In the genomic region with DNA sequence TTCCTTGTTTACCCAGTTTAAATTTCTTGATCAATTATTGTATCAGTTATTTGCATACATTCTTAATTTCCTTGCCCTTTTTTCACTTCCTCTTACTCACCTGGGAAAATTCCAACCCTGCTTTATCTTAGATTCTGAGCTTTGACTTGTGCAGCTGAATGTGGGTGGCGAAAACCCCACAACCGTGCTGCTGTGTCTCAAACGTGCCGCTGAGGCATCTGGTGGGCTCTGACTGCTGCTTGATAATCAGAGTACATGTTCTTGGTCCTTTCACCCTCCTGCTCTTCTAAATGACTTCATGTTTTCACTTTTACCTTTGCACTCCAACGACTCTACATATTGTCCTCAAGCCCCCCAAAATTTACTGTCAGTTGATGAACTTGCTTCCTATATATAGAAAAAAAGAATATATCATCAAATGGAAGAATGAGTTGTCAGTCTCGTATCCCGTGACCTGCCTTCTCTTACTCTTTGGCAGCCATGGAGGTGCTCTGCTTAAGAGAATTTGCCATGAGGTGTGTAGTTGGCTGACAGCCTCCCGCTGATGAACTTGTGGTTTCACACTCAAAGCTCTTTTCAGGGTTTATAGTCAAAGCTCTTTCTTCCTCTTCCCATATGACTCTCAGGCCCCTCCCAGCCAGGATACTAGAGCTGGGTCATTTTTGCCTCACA, we compare ENCODE assay signal across 8 cellular contexts. TPM values are rescaled to one million over a fixed set of nuclear protein-coding genes. Genes with fewer than 3 reads are reported as not detected.
DNase-seq lines count a peak whose midpoint lies in the region; ATAC-seq and TF ChIP-seq lines count a peak whose summit lies in the region.

No MANE protein-coding gene starts in this region.

- no peaks in the 10 kb centered on the region for H3K36me3 Mint-ChIP-seq in endodermal cell (ENCODE audit: low read depth)

- ATAC-seq in HG03280 (IDR thresholded peaks at IDR 0.05; ENCODE audit: unreplicated experiment), result peak; percentile 69

- H3K27ac ChIP-seq in endodermal cell (ENCODE audit: low read depth, low read length), result no peak overlapping the region

- H3K27me3 ChIP-seq in endodermal cell (ENCODE audit: control insufficient read depth, insufficient read depth, low read length, poor library complexity, severe bottlenecking), result no peaks in the 10 kb centered on the region

- no peak overlapping the region for H3K9ac ChIP-seq in endodermal cell (ENCODE audit: extremely low read depth, low read length, poor library complexity, severe bottlenecking)

- H3K27me3 Mint-ChIP-seq in endodermal cell (ENCODE audit: insufficient read depth), result no peaks in the 10 kb centered on the region

- H3K4me1 Mint-ChIP-seq in endodermal cell, result peaks cover 2% of the 10 kb centered on the region

- H3K9me3 Mint-ChIP-seq in endodermal cell, result no peaks in the 10 kb centered on the region

- no peak for TF ChIP-seq CTCF in endodermal cell (conservative IDR thresholded peaks at IDR 0.05)

- H3K9me3 ChIP-seq in endodermal cell (ENCODE audit: control insufficient read depth, low read length), result no peaks in the 10 kb centered on the region

- H3K4me3 Mint-ChIP-seq in endodermal cell, result no peak overlapping the region

- peaks cover 5% of the 10 kb centered on the region for H3K4me1 ChIP-seq in endodermal cell (ENCODE audit: control insufficient read depth, insufficient read depth, low read length)

- peak; percentile 77 for DNase-seq in stimulated activated naive CD4-positive, alpha-beta T cell treated with Interleukin-2 at 50 U/mL for 16 hours (lab: John Stamatoyannopoulos, UW)
- no peak for DNase-seq in stimulated activated naive CD4-positive, alpha-beta T cell (lab: John Stamatoyannopoulos, UW)
- peak; percentile 43 for DNase-seq in activated CD8-positive, alpha-beta memory T cell treated with anti-CD3 and anti-CD28 coated beads, Interleukin-2, amount 50 U/mL, for 4 hours
- peak; percentile 53 to 79 (median 61) for DNase-seq in stimulated activated CD4-positive, alpha-beta T cell treated with anti-CD3 and anti-CD28 coated beads, TNF-alpha, amount 100 ng/mL, for 24 hours (ENCODE audit: low read depth in 3 of 3)
- no peak for DNase-seq in NCI-H82 treated with DMSO at 0.1 percent for 48 hours (lab: John Stamatoyannopoulos, UW; ENCODE audit: unreplicated experiment)
- no peak for DNase-seq in endodermal cell
- no peak for DNase-seq in AG08395 (ENCODE audit: low spot score)

- WGBS in endodermal cell (ENCODE audit: insufficient coverage in 1 of 2, insufficient read length in 1 of 2), 2 experiments, result 92 to 94% methylated on average over 5 to 8 of the region's 8 CpGs

- no peak overlapping the region for H3K27ac Mint-ChIP-seq in endodermal cell

- H3K4me3 ChIP-seq in endodermal cell (ENCODE audit: low read length), result no peak overlapping the region

- H3K36me3 ChIP-seq in endodermal cell (ENCODE audit: control insufficient read depth, insufficient read depth, low read length), result no peaks in the 10 kb centered on the region

RNA-seq across cellular contexts. Expression of a gene that starts 14.0 kb away (rescaled TPM):
- 10 to 100 TPM; 10.4 to 12.3 TPM for total RNA-seq in endodermal cell
- polyA plus RNA-seq in endodermal cell (2013, experiment 1 of 2), result 4.2 TPM
- 3.6 TPM for polyA plus RNA-seq in endodermal cell (2013, experiment 2 of 2)

Comparison
In these comparisons a context has a peak if more than half of its experiments do, and no peak if none do; other contexts are left out.
1. DNase-seq: peak in stimulated activated naive CD4-positive, alpha-beta T cell treated with Interleukin-2 at 50 U/mL for 16 hours (single experiment), activated CD8-positive, alpha-beta memory T cell treated with anti-CD3 and anti-CD28 coated beads, Interleukin-2, amount 50 U/mL, for 4 hours (single experiment) and stimulated activated CD4-positive, alpha-beta T cell treated with anti-CD3 and anti-CD28 coated beads, TNF-alpha, amount 100 ng/mL, for 24 hours (3 of 3); none in stimulated activated naive CD4-positive, alpha-beta T cell (0 of 6), NCI-H82 treated with DMSO at 0.1 percent for 48 hours (single experiment), endodermal cell (single experiment) and AG08395 (single experiment).